Comparison of ENCODE assay signal across 1 cellular context in the genomic region with DNA sequence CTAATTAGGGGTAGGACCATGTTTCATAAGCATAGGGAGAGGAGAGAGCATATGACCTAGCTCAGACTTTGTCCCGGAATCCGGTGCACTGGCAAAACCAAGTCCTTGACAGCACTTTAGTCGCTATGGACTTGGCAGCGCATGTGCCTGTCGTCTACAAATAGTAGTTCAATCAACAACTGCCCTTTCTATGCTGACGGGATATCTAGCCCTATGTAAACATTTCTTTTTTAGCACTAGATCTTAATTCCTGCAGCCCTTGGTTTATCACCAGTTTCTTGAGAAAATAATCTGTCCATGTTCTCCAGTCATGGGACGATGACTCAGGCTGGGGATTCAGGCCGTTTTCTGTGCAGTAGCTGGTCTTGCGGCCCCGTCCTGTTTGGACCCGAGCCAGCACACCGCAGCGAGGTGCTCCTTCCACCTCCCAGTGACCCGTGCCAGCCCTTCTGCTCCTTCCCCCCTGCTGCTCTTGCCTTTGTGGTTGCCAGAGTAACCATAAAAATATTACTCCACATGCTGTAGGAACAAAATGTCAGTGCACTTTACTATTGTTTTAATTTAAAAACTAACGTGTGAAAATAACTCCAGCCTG.
TF ChIP-seq lines count a peak whose summit lies in the region.

No MANE protein-coding gene starts in this region.

TF ChIP-seq in HepG2, 621 proteins besides CTCF, POLR2A, EP300 and RAD21:
- TF ChIP-seq ZBTB8A (CRISPR knock-in tag; IDR thresholded peaks at IDR 0.05; ENCODE audit: borderline replicate concordance, low read depth) (no peak), TEAD3 (CRISPR knock-in tag; optimal IDR thresholded peaks at IDR 0.05; ENCODE audit: borderline replicate concordance) (peak; percentile 25), TCF7L2 (IDR thresholded peaks at IDR 0.05; ENCODE audit: low read depth, low read length) (no peak), ZNF34 (CRISPR knock-in tag; IDR thresholded peaks at IDR 0.05; ENCODE audit: borderline replicate concordance) (no peak), ZNF333 (CRISPR knock-in tag; IDR thresholded peaks at IDR 0.05; ENCODE audit: borderline replicate concordance) (no peak), FOSL2 (CRISPR knock-in tag; IDR thresholded peaks at IDR 0.05) (0 out of 2 replicates have a peak, but pooled peaks have one; percentile 15), SALL1 (CRISPR knock-in tag; IDR thresholded peaks at IDR 0.05) (no peak), PCBP2 (optimal IDR thresholded peaks at IDR 0.05; ENCODE audit: low read depth, low read length, poor library complexity, severe bottlenecking) (no peak), JARID2 (CRISPR knock-in tag; IDR thresholded peaks at IDR 0.05; ENCODE audit: insufficient replicate concordance) (no peak), KDM2A (CRISPR knock-in tag; IDR thresholded peaks at IDR 0.05; ENCODE audit: borderline replicate concordance, low read depth) (no peak), ZNF850 (CRISPR knock-in tag; conservative IDR thresholded peaks at IDR 0.05) (no peak), SMAD3 (CRISPR knock-in tag; IDR thresholded peaks at IDR 0.05) (no peak), TAF15 (IDR thresholded peaks at IDR 0.05; ENCODE audit: low read depth, low read length, poor library complexity, severe bottlenecking) (no peak), ZNF224 (CRISPR knock-in tag; IDR thresholded peaks at IDR 0.05) (no peak), ARHGAP35 (CRISPR knock-in tag; IDR thresholded peaks at IDR 0.05; ENCODE audit: borderline replicate concordance) (no peak), SMYD3 (CRISPR knock-in tag; IDR thresholded peaks at IDR 0.05) (no peak), ZNF7 (CRISPR knock-in tag; IDR thresholded peaks at IDR 0.05) (peak; percentile 80)
- TF ChIP-seq, protein P1, sequence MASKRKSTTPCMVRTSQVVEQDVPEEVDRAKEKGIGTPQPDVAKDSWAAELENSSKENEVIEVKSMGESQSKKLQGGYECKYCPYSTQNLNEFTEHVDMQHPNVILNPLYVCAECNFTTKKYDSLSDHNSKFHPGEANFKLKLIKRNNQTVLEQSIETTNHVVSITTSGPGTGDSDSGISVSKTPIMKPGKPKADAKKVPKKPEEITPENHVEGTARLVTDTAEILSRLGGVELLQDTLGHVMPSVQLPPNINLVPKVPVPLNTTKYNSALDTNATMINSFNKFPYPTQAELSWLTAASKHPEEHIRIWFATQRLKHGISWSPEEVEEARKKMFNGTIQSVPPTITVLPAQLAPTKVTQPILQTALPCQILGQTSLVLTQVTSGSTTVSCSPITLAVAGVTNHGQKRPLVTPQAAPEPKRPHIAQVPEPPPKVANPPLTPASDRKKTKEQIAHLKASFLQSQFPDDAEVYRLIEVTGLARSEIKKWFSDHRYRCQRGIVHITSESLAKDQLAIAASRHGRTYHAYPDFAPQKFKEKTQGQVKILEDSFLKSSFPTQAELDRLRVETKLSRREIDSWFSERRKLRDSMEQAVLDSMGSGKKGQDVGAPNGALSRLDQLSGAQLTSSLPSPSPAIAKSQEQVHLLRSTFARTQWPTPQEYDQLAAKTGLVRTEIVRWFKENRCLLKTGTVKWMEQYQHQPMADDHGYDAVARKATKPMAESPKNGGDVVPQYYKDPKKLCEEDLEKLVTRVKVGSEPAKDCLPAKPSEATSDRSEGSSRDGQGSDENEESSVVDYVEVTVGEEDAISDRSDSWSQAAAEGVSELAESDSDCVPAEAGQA (IDR thresholded peaks at IDR 0.05; ENCODE audit: low read depth): no peak
- TF ChIP-seq, protein P1 (CRISPR knock-in tag; IDR thresholded peaks at IDR 0.05; ENCODE audit: borderline replicate concordance): no peak
- TF ChIP-seq, protein P2, sequence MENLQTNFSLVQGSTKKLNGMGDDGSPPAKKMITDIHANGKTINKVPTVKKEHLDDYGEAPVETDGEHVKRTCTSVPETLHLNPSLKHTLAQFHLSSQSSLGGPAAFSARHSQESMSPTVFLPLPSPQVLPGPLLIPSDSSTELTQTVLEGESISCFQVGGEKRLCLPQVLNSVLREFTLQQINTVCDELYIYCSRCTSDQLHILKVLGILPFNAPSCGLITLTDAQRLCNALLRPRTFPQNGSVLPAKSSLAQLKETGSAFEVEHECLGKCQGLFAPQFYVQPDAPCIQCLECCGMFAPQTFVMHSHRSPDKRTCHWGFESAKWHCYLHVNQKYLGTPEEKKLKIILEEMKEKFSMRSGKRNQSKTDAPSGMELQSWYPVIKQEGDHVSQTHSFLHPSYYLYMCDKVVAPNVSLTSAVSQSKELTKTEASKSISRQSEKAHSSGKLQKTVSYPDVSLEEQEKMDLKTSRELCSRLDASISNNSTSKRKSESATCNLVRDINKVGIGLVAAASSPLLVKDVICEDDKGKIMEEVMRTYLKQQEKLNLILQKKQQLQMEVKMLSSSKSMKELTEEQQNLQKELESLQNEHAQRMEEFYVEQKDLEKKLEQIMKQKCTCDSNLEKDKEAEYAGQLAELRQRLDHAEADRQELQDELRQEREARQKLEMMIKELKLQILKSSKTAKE (CRISPR knock-in tag; IDR thresholded peaks at IDR 0.05; ENCODE audit: borderline replicate concordance): no peak
- TF ChIP-seq, protein P3, sequence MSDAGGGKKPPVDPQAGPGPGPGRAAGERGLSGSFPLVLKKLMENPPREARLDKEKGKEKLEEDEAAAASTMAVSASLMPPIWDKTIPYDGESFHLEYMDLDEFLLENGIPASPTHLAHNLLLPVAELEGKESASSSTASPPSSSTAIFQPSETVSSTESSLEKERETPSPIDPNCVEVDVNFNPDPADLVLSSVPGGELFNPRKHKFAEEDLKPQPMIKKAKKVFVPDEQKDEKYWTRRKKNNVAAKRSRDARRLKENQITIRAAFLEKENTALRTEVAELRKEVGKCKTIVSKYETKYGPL (CRISPR knock-in tag; IDR thresholded peaks at IDR 0.05): no peak
